Comparison of ENCODE assay signal across 8 cellular contexts in the genomic region with DNA sequence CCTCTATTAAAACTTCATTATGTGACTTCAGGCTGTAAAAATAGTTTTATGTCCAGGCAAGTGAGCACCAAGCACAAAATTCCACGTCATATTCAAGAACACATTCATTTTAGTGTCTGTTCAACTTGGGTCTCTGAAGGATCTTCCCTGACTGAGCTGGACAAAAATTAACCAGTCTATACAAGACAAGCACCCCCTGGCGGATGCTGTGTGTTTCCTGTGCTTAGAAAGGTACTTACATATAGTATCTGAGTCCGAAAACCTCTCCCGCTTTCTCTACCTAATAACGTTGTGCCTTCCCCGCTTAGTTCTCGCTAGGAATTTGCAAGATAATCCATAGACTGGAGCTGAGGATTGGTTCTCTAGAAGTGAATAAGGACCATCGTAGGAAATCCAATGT.
DNase-seq lines count a peak whose midpoint lies in the region; ATAC-seq, FAIRE-seq and TF ChIP-seq lines count a peak whose summit lies in the region.

No MANE protein-coding gene starts in this region.

- no peak for FAIRE-seq in kidney (lab: Jason Lieb, UNC)

- no peaks in the 10 kb centered on the region for H3K4me1 ChIP-seq in kidney (ENCODE audit: control insufficient read depth in 1 of 2, insufficient read depth in 1 of 2, low read depth in 1 of 2, low read length in 2 of 2)

- DNase-seq in SK-N-MC (ENCODE audit: low read depth, low spot score), result peak; percentile 10
- DNase-seq in left kidney (ENCODE audit: low read depth, low spot score), result peak; percentile 83
- no peak for DNase-seq in cerebellum (ENCODE audit: low spot score)
- no peak for DNase-seq in kidney
- no peak for DNase-seq in AG08395 (ENCODE audit: low spot score)
- no peak for DNase-seq in cardiac septum (ENCODE audit: low spot score)

- no peak overlapping the region for H3K9ac ChIP-seq in SK-N-MC (ENCODE audit: insufficient read length)
- H3K9ac ChIP-seq in kidney (ENCODE audit: low read length in 2 of 2), result no peak overlapping the region

- no peak overlapping the region for H3K4me3 ChIP-seq in GM12875 (ENCODE audit: low read depth, low read length)
- H3K4me3 ChIP-seq in SK-N-MC, result no peak overlapping the region
- no peak overlapping the region for H3K4me3 ChIP-seq in kidney (ENCODE audit: low read length in 2 of 2)

- TF ChIP-seq CTCF in GM12875 (IDR thresholded peaks at IDR 0.05; ENCODE audit: borderline replicate concordance, insufficient read depth, low read depth, low read length) (peak; percentile 44; the same call in 1 of the 2 replicates), kidney (IDR thresholded peaks at IDR 0.05; ENCODE audit: borderline replicate concordance, extremely low read depth, insufficient read depth) (no peak)

- peak; percentile 77 for ATAC-seq in HG03135 (IDR thresholded peaks at IDR 0.05; ENCODE audit: unreplicated experiment)

- H3K36me3 ChIP-seq in SK-N-MC (ENCODE audit: insufficient read depth, low read length), result no peaks in the 10 kb centered on the region
- no peaks in the 10 kb centered on the region for H3K36me3 ChIP-seq in kidney (ENCODE audit: control insufficient read depth in 1 of 2, insufficient read depth in 2 of 2, low read length in 2 of 2)

- H3K9me3 ChIP-seq in SK-N-MC (ENCODE audit: low read depth, low read length) (no peaks in the 10 kb centered on the region), kidney (ENCODE audit: control insufficient read depth in 1 of 2, low read length in 2 of 2) (no peaks in the 10 kb centered on the region)

- intact Hi-C loops in kidney (cut with DNase I) (no loop called here), cardiac septum (cut with DNase I) (no loop called here)

- H3K27ac ChIP-seq in SK-N-MC, result no peak overlapping the region
- no peak overlapping the region for H3K27ac ChIP-seq in kidney (ENCODE audit: low read depth in 2 of 2, low read length in 2 of 2)

Comparison
In these comparisons a context has a peak if more than half of its experiments do, and no peak if none do; other contexts are left out.
1. DNase-seq: peak in SK-N-MC (single experiment) and left kidney (single experiment); none in cerebellum (single experiment), kidney (single experiment), AG08395 (single experiment) and cardiac septum (single experiment).